Comparison of ENCODE assay signal across 15 cellular contexts in the genomic region with DNA sequence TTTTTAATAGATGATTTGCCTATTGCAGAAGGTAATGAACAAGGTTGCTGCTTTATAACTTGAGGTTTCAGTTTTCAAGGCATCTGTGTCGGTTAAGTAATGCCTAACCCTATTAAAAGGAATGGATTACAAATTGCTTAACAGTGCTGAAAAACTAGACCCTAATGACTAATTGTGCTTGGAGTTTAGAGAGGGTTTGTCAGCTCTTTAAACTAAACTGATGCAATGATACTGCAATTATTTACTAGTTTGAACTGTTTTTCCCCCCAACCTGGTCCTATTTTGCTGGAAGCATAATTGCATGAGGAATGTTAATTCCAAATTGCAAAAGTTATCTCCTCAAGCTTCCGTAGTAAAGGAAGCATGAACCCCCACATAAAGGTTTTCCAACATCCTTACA. TPM values are rescaled to one million over a fixed set of nuclear protein-coding genes. Genes with fewer than 3 reads are reported as not detected.
DNase-seq lines count a peak whose midpoint lies in the region; ATAC-seq and TF ChIP-seq lines count a peak whose summit lies in the region.
"Had no signal": no experiment of that assay in that cellular context is flagged by ENCODE, and none has a peak within 500 bp of the region (broad histone marks: within the 10 kb centered on the region; RNA-seq: fewer than 3 reads in every experiment).

No MANE protein-coding gene starts in this region.

- no peak overlapping the region for H3K27ac ChIP-seq in Peyer's patch
- H3K27ac ChIP-seq: breast epithelium, lower lobe of right lung had no signal

- H3K4me1 Mint-ChIP-seq in osteocyte (ENCODE audit: unreplicated experiment) (peaks cover 39% of the 10 kb centered on the region), T-cell (peaks cover 6 to 7% (median 7%) of the 10 kb centered on the region in 3 donors)

- POLR2A ChIA-PET in T-cell (lab: Charles Lee): no interaction called here

- ATAC-seq in GM21515 (IDR thresholded peaks at IDR 0.05; ENCODE audit: unreplicated experiment) (no peak), T-cell (replicated peaks in 1 of 4) (no peak)
- ATAC-seq: lower lobe of right lung had no signal

- no peaks in the 10 kb centered on the region for H3K4me1 ChIP-seq in Peyer's patch
- H3K4me1 ChIP-seq: breast epithelium, lower lobe of right lung had no signal

- DNase-seq in GM03348 (ENCODE audit: low spot score): peak; percentile 73
- peak; percentile 26 for DNase-seq in NCI-H226
- DNase-seq in epithelial cell of esophagus (ENCODE audit: low read depth): peak; percentile 51
- no peak for DNase-seq in osteocyte (ENCODE audit: extremely low spot score, unreplicated experiment)
- DNase-seq in T-cell: no peak
- DNase-seq in cerebellum (ENCODE audit: low spot score): no peak
- no peak for DNase-seq in Peyer's patch
- DNase-seq: activated gamma-delta T cell; CD4-positive, alpha-beta memory T cell; lower lobe of right lung; NCI-H345 had no signal

- H3K36me3 Mint-ChIP-seq in osteocyte (ENCODE audit: unreplicated experiment): no peaks in the 10 kb centered on the region
- H3K36me3 Mint-ChIP-seq in T-cell: no peaks in the 10 kb centered on the region
- H3K36me3 Mint-ChIP-seq: CD4-positive, alpha-beta memory T cell had no signal

- H3K4me3 Mint-ChIP-seq in osteocyte (ENCODE audit: unreplicated experiment) (no peak overlapping the region), T-cell (no peak overlapping the region)
- H3K4me3 Mint-ChIP-seq: CD4-positive, alpha-beta memory T cell had no signal

- H3K27ac Mint-ChIP-seq in osteocyte (ENCODE audit: unreplicated experiment) (peak overlapping the region; percentile 32), T-cell (no peak overlapping the region)
- H3K27ac Mint-ChIP-seq: CD4-positive, alpha-beta memory T cell had no signal

- no peaks in the 10 kb centered on the region for H3K9me3 ChIP-seq in Peyer's patch
- H3K9me3 ChIP-seq: breast epithelium, lower lobe of right lung had no signal

- H3K4me3 ChIP-seq in epithelial cell of esophagus (ENCODE audit: low read length): no peak overlapping the region
- H3K4me3 ChIP-seq in Peyer's patch: no peak overlapping the region
- H3K4me3 ChIP-seq: breast epithelium, lower lobe of right lung had no signal

- no peak for TF ChIP-seq POLR2A in Peyer's patch (IDR thresholded peaks at IDR 0.05)

- H3K36me3 ChIP-seq in Peyer's patch: no peaks in the 10 kb centered on the region
- H3K36me3 ChIP-seq: breast epithelium, lower lobe of right lung had no signal

- TF ChIP-seq CTCF in epithelial cell of esophagus (IDR thresholded peaks at IDR 0.05; ENCODE audit: insufficient read depth, low read depth, low read length, missing control alignments) (no peak), osteocyte (IDR thresholded peaks at IDR 0.05) (no peak), Peyer's patch (IDR thresholded peaks at IDR 0.05) (no peak)

- H3K9me3 Mint-ChIP-seq in osteocyte (ENCODE audit: unreplicated experiment): peaks cover 5% of the 10 kb centered on the region
- peaks cover 0 to 6% (median 0%) of the 10 kb centered on the region in 3 donors for H3K9me3 Mint-ChIP-seq in T-cell

- H3K27me3 Mint-ChIP-seq in osteocyte (ENCODE audit: unreplicated experiment): no peaks in the 10 kb centered on the region
- peaks cover 0 to 8% of the 10 kb centered on the region in 2 donors for H3K27me3 Mint-ChIP-seq in T-cell

- CTCF ChIA-PET in T-cell (lab: Charles Lee): no interaction called here

- no peaks in the 10 kb centered on the region for H3K27me3 ChIP-seq in Peyer's patch
- H3K27me3 ChIP-seq: breast epithelium had no signal

RNA-seq across cellular contexts. Expression of gene TLX3, which starts 39.3 kb away (rescaled TPM):
- total RNA-seq in osteocyte (not detected in 2 replicates), T-cell (not detected), cerebellum (5.2 TPM), Peyer's patch (not detected)
- total RNA-seq: activated CD8-positive, alpha-beta memory T cell treated with anti-CD3 and anti-CD28 coated beads for 36 hours; breast epithelium; CD4-positive, alpha-beta memory T cell; lower lobe of right lung; skeletal muscle tissue had no signal

Comparison
In these comparisons a context has a peak if more than half of its experiments do, and no peak if none do; other contexts are left out.
1. DNase-seq: peak in GM03348 (single experiment), NCI-H226 (single experiment) and epithelial cell of esophagus (single experiment); none in osteocyte (single experiment), T-cell (0 of 34), cerebellum (single experiment) and Peyer's patch (0 of 3).